In genomic region chr16:30194177-30194925, GRCh38 we compare ENCODE assay signal across 6 cellular contexts. TPM values are rescaled to one million over a fixed set of nuclear protein-coding genes. Genes with fewer than 3 reads are reported as not detected.
DNase-seq lines count a peak whose midpoint lies in the region; ATAC-seq, FAIRE-seq and TF ChIP-seq lines count a peak whose summit lies in the region.
"Not testable (repeated sequence)": the region's sequence is repeated elsewhere in the genome, so short reads cannot be mapped to it uniquely, and the experiment has no call there.

No MANE protein-coding gene starts in this region.

- POLR2A ChIA-PET in HepG2 (lab: Yijun Ruan, JAX) = not testable (repeated sequence)

- TF ChIP-seq EP300 in HepG2 (IDR thresholded peaks at IDR 0.05; ENCODE audit: low read depth in 2 of 2, low read length in 2 of 2); HepG2 (CRISPR knock-in tag; IDR thresholded peaks at IDR 0.05; ENCODE audit: borderline replicate concordance); stomach (IDR thresholded peaks at IDR 0.05): not testable (repeated sequence)

- H3K4me3 ChIP-seq in Loucy (ENCODE audit: low read length, poor library complexity, severe bottlenecking) = peak overlapping the region; percentile 65
- peak overlapping the region; percentile 35 to 67 (median 49) for H3K4me3 ChIP-seq in breast epithelium
- H3K4me3 ChIP-seq in HepG2 (replicated peaks in 1 of 3; ENCODE audit: insufficient read depth in 1 of 3, low read depth in 2 of 3, low read length in 3 of 3) = peak overlapping the region in 2 of 3 experiments; percentile 60 to 71; a peak in 3 of 6 replicates
- peak overlapping the region; percentile 40 to 51 (median 46) for H3K4me3 ChIP-seq in stomach

- not testable (repeated sequence) for H3K4me2 ChIP-seq in Loucy (ENCODE audit: low read depth, low read length, poor library complexity, severe bottlenecking)
- peak overlapping the region; percentile 61 for H3K4me2 ChIP-seq in HepG2 (ENCODE audit: low read depth, low read length)

- CTCF ChIA-PET in HepG2 (lab: Yijun Ruan, JAX; ENCODE audit: low intra/inter-chr PET ratio, low total read pairs) = not testable (repeated sequence)

- DNase-seq in breast epithelium (ENCODE audit: low spot score in 2 of 2); HepG2 (ENCODE audit: low spot score): not testable (repeated sequence)
- peak; percentile 20 for DNase-seq in stomach

- not testable (repeated sequence) for H3K9me2 ChIP-seq in Loucy (replicated peaks; ENCODE audit: low read depth, low read length)

- not testable (repeated sequence) for H3K79me2 ChIP-seq in Loucy (ENCODE audit: insufficient read depth, low read length); HepG2 (ENCODE audit: insufficient read depth, low read length)

- TF ChIP-seq CTCF in Loucy (conservative IDR thresholded peaks at IDR 0.05; ENCODE audit: low read length); breast epithelium (IDR thresholded peaks at IDR 0.05); HepG2 (CRISPR knock-in tag; IDR thresholded peaks at IDR 0.05); stomach (IDR thresholded peaks at IDR 0.05): not testable (repeated sequence)

- intact Hi-C loops in breast epithelium (cut with DNase I; ENCODE audit: low total_unique reads); HepG2 (cut with micrococcal nuclease; ENCODE audit: unreplicated experiment); stomach (cut with DNase I; ENCODE audit: low total_unique reads): not testable (repeated sequence)

- ATAC-seq in GM18867 (IDR thresholded peaks at IDR 0.05; ENCODE audit: unreplicated experiment) (peak; percentile 57), HG02759 (IDR thresholded peaks at IDR 0.05; ENCODE audit: unreplicated experiment) (peak; percentile 64), HepG2 (peak; percentile 84)

- not testable (repeated sequence) for TF ChIP-seq POLR2A in breast epithelium (IDR thresholded peaks at IDR 0.05); HepG2 (IDR thresholded peaks at IDR 0.05; ENCODE audit: insufficient read depth in 1 of 2, low read depth in 2 of 2, low read length in 2 of 2); stomach (IDR thresholded peaks at IDR 0.05)

- H3F3A ChIP-seq in Loucy (ENCODE audit: low read depth) = not testable (repeated sequence)

- not testable (repeated sequence) for H3K4me1 ChIP-seq in Loucy (ENCODE audit: insufficient read depth, low read length, poor library complexity, severe bottlenecking); breast epithelium; HepG2 (ENCODE audit: insufficient read depth, low read length); stomach

- H3K9ac ChIP-seq in Loucy (ENCODE audit: low read depth, low read length, poor library complexity, severe bottlenecking) = not testable (repeated sequence)
- H3K9ac ChIP-seq in HepG2 (ENCODE audit: insufficient read depth, low read depth, low read length) = peak overlapping the region; percentile 29; the same call in 1 of the 2 replicates

- H4K20me1 ChIP-seq in Loucy (ENCODE audit: insufficient read depth, low read length, poor library complexity, severe bottlenecking); HepG2 (ENCODE audit: insufficient read depth, low read length): not testable (repeated sequence)

- H3K27ac ChIP-seq in breast epithelium (peak overlapping the region in 1 of 2 donors; percentile 54), stomach (peak overlapping the region in 3 of 5 donors; percentile 59 to 66 (median 61))
- H3K27ac ChIP-seq in HepG2 (ENCODE audit: extremely low read length, insufficient read depth, low read length) = not testable (repeated sequence)

- in situ Hi-C loops in HepG2 (cut with HindIII; ENCODE audit: extremely low pct_ligation_motif_present, low pct_unique_long_range_greater_than_20kb) = not testable (repeated sequence)

- TSS peak; percentile 96 for BruUV-seq in HepG2 (replicated peaks; lab: Mats Ljungman, UMichigan)

- TF ChIP-seq RAD21 in HepG2 (CRISPR knock-in tag; IDR thresholded peaks at IDR 0.05) = not testable (repeated sequence)

- not testable (repeated sequence) for FAIRE-seq in HepG2 (lab: Jason Lieb, UNC)

- H2AFZ ChIP-seq in Loucy (ENCODE audit: low read length); HepG2 (ENCODE audit: low read length): not testable (repeated sequence)

- not testable (repeated sequence) for H3K36me3 ChIP-seq in Loucy (ENCODE audit: insufficient read depth, low read length); breast epithelium; HepG2 (replicated peaks in 1 of 2; ENCODE audit: control insufficient read depth in 1 of 2, insufficient read depth in 2 of 2, low read length in 2 of 2); stomach

- not testable (repeated sequence) for H3K9me3 ChIP-seq in Loucy (ENCODE audit: insufficient read depth, low read depth, low read length); breast epithelium; HepG2 (ENCODE audit: low read length); stomach

- H3K27me3 ChIP-seq in Loucy (ENCODE audit: insufficient read depth, low read length, poor library complexity, severe bottlenecking); breast epithelium; HepG2 (ENCODE audit: control insufficient read depth in 1 of 2, insufficient read depth in 2 of 2, low read length in 2 of 2); stomach: not testable (repeated sequence)

- WGBS in HepG2 (ENCODE audit: low lambda C conversion rate) = 40% methylated on average over 14 of the region's 60 CpGs
- 1 to 9% (median 3%) methylated on average over 11 to 17 of the region's 60 CpGs; no CpG with 5 or more reads in 1 of the 5 donors for WGBS in stomach, 5 donors

RNA-seq across cellular contexts. Expression of gene SLX1A, which starts 0.7 kb away (rescaled TPM):
- total RNA-seq in breast epithelium (10 to 100 TPM; 27.4 to 59.0 (median 34.7) TPM), HepG2 (2016; rRNA removed; fragmentation: Illumina TruSeq; extraction: Trizol) (13.4 and 37.1 TPM in 2 replicates), stomach (10 to 100 TPM in 3 of 5 donors, 1 to 10 TPM in 2; 2.3 to 86.9 (median 19.0) TPM)
- 16.4 and 16.8 TPM in 2 replicates for total RNA-seq in HepG2 (2016; cell fraction: cytosol; rRNA removed; fragmentation: Illumina TruSeq; extraction: Trizol; ENCODE audit: low read depth)
- 19.5 and 33.4 TPM in 2 replicates for total RNA-seq in HepG2 (2016; cell fraction: insoluble cytoplasmic fraction; rRNA removed; fragmentation: Illumina TruSeq; extraction: Trizol)
- 13.8 and 16.7 TPM in 2 replicates for total RNA-seq in HepG2 (2016; cell fraction: membrane; rRNA removed; fragmentation: Illumina TruSeq; extraction: Trizol)
- 24.9 and 28.6 TPM in 2 replicates for total RNA-seq in HepG2 (2016; cell fraction: nucleus; rRNA removed; fragmentation: Illumina TruSeq; extraction: Trizol)
- polyA plus RNA-seq in HepG2 (2011; rRNA removed) (9.1 and 12.0 TPM in 2 replicates), stomach (10 to 100 TPM; 80.8 to 86.0 (median 84.2) TPM)
- polyA plus RNA-seq in HepG2 (2011; cell fraction: cytosol; rRNA removed) = 9.7 and 26.5 TPM in 2 replicates
- polyA plus RNA-seq in HepG2 (2011; cell fraction: nucleus; rRNA removed) = 98.2 and 122 TPM in 2 replicates
- polyA plus RNA-seq in HepG2 (2012) = 29.1 and 36.0 TPM in 2 replicates
- 10.3 and 14.9 TPM in 2 replicates for polyA plus RNA-seq in HepG2 (2016; cell fraction: cytosol; fragmentation: Illumina TruSeq; extraction: Trizol; ENCODE audit: low read depth)
- polyA plus RNA-seq in HepG2 (2016; cell fraction: insoluble cytoplasmic fraction; fragmentation: Illumina TruSeq; extraction: Trizol; ENCODE audit: low read depth) = 4.6 and 8.2 TPM in 2 replicates
- polyA plus RNA-seq in HepG2 (2016; cell fraction: membrane; fragmentation: Illumina TruSeq; extraction: Trizol; ENCODE audit: low read depth) = 7.4 and 12.1 TPM in 2 replicates
- 65.2 and 67.5 TPM in 2 replicates for polyA plus RNA-seq in HepG2 (2016; cell fraction: nucleus; fragmentation: Illumina TruSeq; extraction: Trizol; ENCODE audit: insufficient read depth, low read depth)
- 5.1 and 5.8 TPM in 2 replicates for polyA minus RNA-seq in HepG2 (2011; rRNA and poly(A)+ RNA removed; ENCODE audit: low replicate concordance)
- 15.7 and 17.4 TPM in 2 replicates for polyA minus RNA-seq in HepG2 (2011; cell fraction: cytosol; rRNA and poly(A)+ RNA removed)
- 26.7 and 31.3 TPM in 2 replicates for polyA minus RNA-seq in HepG2 (2011; cell fraction: nucleus; rRNA and poly(A)+ RNA removed)

RNA-seq across cellular contexts. Expression of gene BOLA2B, which starts 0.9 kb away (rescaled TPM):
- 100 to 1,000 TPM; 125 to 267 (median 258) TPM for total RNA-seq in breast epithelium
- total RNA-seq in HepG2 (2016; rRNA removed; fragmentation: Illumina TruSeq; extraction: Trizol) = 295 and 354 TPM in 2 replicates
- 669 and 995 TPM in 2 replicates for total RNA-seq in HepG2 (2016; cell fraction: cytosol; rRNA removed; fragmentation: Illumina TruSeq; extraction: Trizol; ENCODE audit: low read depth)
- 323 and 362 TPM in 2 replicates for total RNA-seq in HepG2 (2016; cell fraction: insoluble cytoplasmic fraction; rRNA removed; fragmentation: Illumina TruSeq; extraction: Trizol)
- 463 and 614 TPM in 2 replicates for total RNA-seq in HepG2 (2016; cell fraction: membrane; rRNA removed; fragmentation: Illumina TruSeq; extraction: Trizol)
- total RNA-seq in HepG2 (2016; cell fraction: nucleus; rRNA removed; fragmentation: Illumina TruSeq; extraction: Trizol) = 105 and 119 TPM in 2 replicates
- polyA plus RNA-seq in HepG2 (2011; rRNA removed) = 63.8 and 97.0 TPM in 2 replicates
- polyA plus RNA-seq in HepG2 (2011; cell fraction: cytosol; rRNA removed) = 336 and 429 TPM in 2 replicates
- polyA plus RNA-seq in HepG2 (2011; cell fraction: nucleus; rRNA removed) = 218 and 326 TPM in 2 replicates
- polyA plus RNA-seq in HepG2 (2012) = 107 and 139 TPM in 2 replicates
- 602 and 1,024 TPM in 2 replicates for polyA plus RNA-seq in HepG2 (2016; cell fraction: cytosol; fragmentation: Illumina TruSeq; extraction: Trizol; ENCODE audit: low read depth)
- polyA plus RNA-seq in HepG2 (2016; cell fraction: insoluble cytoplasmic fraction; fragmentation: Illumina TruSeq; extraction: Trizol; ENCODE audit: low read depth) = 271 TPM in 2 replicates
- polyA plus RNA-seq in HepG2 (2016; cell fraction: membrane; fragmentation: Illumina TruSeq; extraction: Trizol; ENCODE audit: low read depth) = 365 and 503 TPM in 2 replicates
- 177 and 200 TPM in 2 replicates for polyA plus RNA-seq in HepG2 (2016; cell fraction: nucleus; fragmentation: Illumina TruSeq; extraction: Trizol; ENCODE audit: insufficient read depth, low read depth)
- 100 and 103 TPM in 2 replicates for polyA minus RNA-seq in HepG2 (2011; rRNA and poly(A)+ RNA removed; ENCODE audit: low replicate concordance)
- 30.2 and 37.1 TPM in 2 replicates for polyA minus RNA-seq in HepG2 (2011; cell fraction: cytosol; rRNA and poly(A)+ RNA removed)
- polyA minus RNA-seq in HepG2 (2011; cell fraction: nucleus; rRNA and poly(A)+ RNA removed) = 5.9 and 8.1 TPM in 2 replicates
- total RNA-seq in stomach = 100 to 1,000 TPM in 2 of 5 donors, 10 to 100 TPM in 2, not detected in 1; 21.3 to 415 (median 168) TPM
- 100 to 1,000 TPM; 281 to 322 (median 321) TPM for polyA plus RNA-seq in stomach

RNA-seq across cellular contexts. Expression of gene SULT1A3, which starts 4.7 kb away (rescaled TPM):
- 10 to 100 TPM; 12.3 to 27.0 (median 15.7) TPM for total RNA-seq in breast epithelium
- 20.7 and 28.3 TPM in 2 replicates for total RNA-seq in HepG2 (2016; rRNA removed; fragmentation: Illumina TruSeq; extraction: Trizol)
- total RNA-seq in HepG2 (2016; cell fraction: cytosol; rRNA removed; fragmentation: Illumina TruSeq; extraction: Trizol; ENCODE audit: low read depth) = 31.2 and 41.7 TPM in 2 replicates
- 26.1 and 29.0 TPM in 2 replicates for total RNA-seq in HepG2 (2016; cell fraction: insoluble cytoplasmic fraction; rRNA removed; fragmentation: Illumina TruSeq; extraction: Trizol)
- total RNA-seq in HepG2 (2016; cell fraction: membrane; rRNA removed; fragmentation: Illumina TruSeq; extraction: Trizol) = 40.2 and 51.3 TPM in 2 replicates
- 33.7 and 38.6 TPM in 2 replicates for total RNA-seq in HepG2 (2016; cell fraction: nucleus; rRNA removed; fragmentation: Illumina TruSeq; extraction: Trizol)
- polyA plus RNA-seq in HepG2 (2011; rRNA removed) = 15.4 and 21.0 TPM in 2 replicates
- polyA plus RNA-seq in HepG2 (2011; cell fraction: cytosol; rRNA removed) = 6.9 and 7.9 TPM in 2 replicates
- polyA plus RNA-seq in HepG2 (2011; cell fraction: nucleus; rRNA removed) = 48.9 and 57.0 TPM in 2 replicates
- polyA plus RNA-seq in HepG2 (2012) = 5.8 and 11.3 TPM in 2 replicates
- 22.7 and 37.8 TPM in 2 replicates for polyA plus RNA-seq in HepG2 (2016; cell fraction: cytosol; fragmentation: Illumina TruSeq; extraction: Trizol; ENCODE audit: low read depth)
- 91.2 and 105 TPM in 2 replicates for polyA plus RNA-seq in HepG2 (2016; cell fraction: insoluble cytoplasmic fraction; fragmentation: Illumina TruSeq; extraction: Trizol; ENCODE audit: low read depth)
- 42.3 and 49.8 TPM in 2 replicates for polyA plus RNA-seq in HepG2 (2016; cell fraction: membrane; fragmentation: Illumina TruSeq; extraction: Trizol; ENCODE audit: low read depth)
- polyA plus RNA-seq in HepG2 (2016; cell fraction: nucleus; fragmentation: Illumina TruSeq; extraction: Trizol; ENCODE audit: insufficient read depth, low read depth) = 122 and 125 TPM in 2 replicates
- 17.4 and 22.3 TPM in 2 replicates for polyA minus RNA-seq in HepG2 (2011; rRNA and poly(A)+ RNA removed; ENCODE audit: low replicate concordance)
- 4.7 and 4.8 TPM in 2 replicates for polyA minus RNA-seq in HepG2 (2011; cell fraction: cytosol; rRNA and poly(A)+ RNA removed)
- 13.1 and 14.5 TPM in 2 replicates for polyA minus RNA-seq in HepG2 (2011; cell fraction: nucleus; rRNA and poly(A)+ RNA removed)
- total RNA-seq in stomach = 100 to 1,000 TPM in 1 of 5 donors, 10 to 100 TPM in 3, 1 to 10 TPM in 1; 4.2 to 118 (median 63.6) TPM
- polyA plus RNA-seq in stomach = 10 to 100 TPM; 23.8 to 53.2 (median 42.2) TPM

RNA-seq across cellular contexts. Expression of gene CORO1A, which starts 10.9 kb away (rescaled TPM):
- 10 to 100 TPM; 24.4 to 30.9 (median 24.9) TPM for total RNA-seq in breast epithelium
- 5.4 and 6.5 TPM in 2 replicates for total RNA-seq in HepG2 (2016; rRNA removed; fragmentation: Illumina TruSeq; extraction: Trizol)
- total RNA-seq in HepG2 (2016; cell fraction: cytosol; rRNA removed; fragmentation: Illumina TruSeq; extraction: Trizol; ENCODE audit: low read depth) = 1.5 and 2.3 TPM in 2 replicates
- total RNA-seq in HepG2 (2016; cell fraction: insoluble cytoplasmic fraction; rRNA removed; fragmentation: Illumina TruSeq; extraction: Trizol) = 5.9 and 7.5 TPM in 2 replicates
- 2.0 and 3.3 TPM in 2 replicates for total RNA-seq in HepG2 (2016; cell fraction: membrane; rRNA removed; fragmentation: Illumina TruSeq; extraction: Trizol)
- total RNA-seq in HepG2 (2016; cell fraction: nucleus; rRNA removed; fragmentation: Illumina TruSeq; extraction: Trizol) = 2.5 and 3.5 TPM in 2 replicates
- polyA plus RNA-seq in HepG2 (2011; rRNA removed) = 9.5 and 12.9 TPM in 2 replicates
- polyA plus RNA-seq in HepG2 (2011; cell fraction: cytosol; rRNA removed) = 10.4 and 20.0 TPM in 2 replicates
- 13.6 and 19.0 TPM in 2 replicates for polyA plus RNA-seq in HepG2 (2011; cell fraction: nucleus; rRNA removed)
- 2.5 and 4.0 TPM in 2 replicates for polyA plus RNA-seq in HepG2 (2012)
- 1.6 TPM in 2 replicates for polyA plus RNA-seq in HepG2 (2016; cell fraction: cytosol; fragmentation: Illumina TruSeq; extraction: Trizol; ENCODE audit: low read depth)
- polyA plus RNA-seq in HepG2 (2016; cell fraction: insoluble cytoplasmic fraction; fragmentation: Illumina TruSeq; extraction: Trizol; ENCODE audit: low read depth) = 7.6 and 10.2 TPM in 2 replicates
- polyA plus RNA-seq in HepG2 (2016; cell fraction: membrane; fragmentation: Illumina TruSeq; extraction: Trizol; ENCODE audit: low read depth) = 1.9 and 2.1 TPM in 2 replicates
- polyA plus RNA-seq in HepG2 (2016; cell fraction: nucleus; fragmentation: Illumina TruSeq; extraction: Trizol; ENCODE audit: insufficient read depth, low read depth) = 4.7 and 5.6 TPM in 2 replicates
- 0.94 and 16.6 TPM in 2 replicates for polyA minus RNA-seq in HepG2 (2011; rRNA and poly(A)+ RNA removed; ENCODE audit: low replicate concordance)
- polyA minus RNA-seq in HepG2 (2011; cell fraction: cytosol; rRNA and poly(A)+ RNA removed) = 4.0 and 8.4 TPM in 2 replicates
- 1.5 and 1.8 TPM in 2 replicates for polyA minus RNA-seq in HepG2 (2011; cell fraction: nucleus; rRNA and poly(A)+ RNA removed)
- total RNA-seq in stomach = 10 to 100 TPM; 13.0 to 30.3 (median 18.7) TPM
- polyA plus RNA-seq in stomach = 10 to 100 TPM; 34.2 to 42.5 (median 37.3) TPM

RNA-seq across cellular contexts. Expression of gene NPIPB13, which starts 53.9 kb away (rescaled TPM):
- total RNA-seq in breast epithelium (10 to 100 TPM in 2 of 3 donors, 1 to 10 TPM in 1; 5.9 to 14.0 (median 10.2) TPM), HepG2 (2016; rRNA removed; fragmentation: Illumina TruSeq; extraction: Trizol) (1.00 and 1.3 TPM in 2 replicates), stomach (1 to 10 TPM in 4 of 5 donors, not detected in 1; 1.6 to 6.4 (median 3.0) TPM)
- 1.3 TPM in 1 of 2 replicates, not detected in the other for total RNA-seq in HepG2 (2016; cell fraction: cytosol; rRNA removed; fragmentation: Illumina TruSeq; extraction: Trizol; ENCODE audit: low read depth)
- 2.2 and 2.5 TPM in 2 replicates for total RNA-seq in HepG2 (2016; cell fraction: insoluble cytoplasmic fraction; rRNA removed; fragmentation: Illumina TruSeq; extraction: Trizol)
- 0.28 TPM in 1 of 2 replicates, not detected in the other for total RNA-seq in HepG2 (2016; cell fraction: membrane; rRNA removed; fragmentation: Illumina TruSeq; extraction: Trizol)
- 3.1 and 6.7 TPM in 2 replicates for total RNA-seq in HepG2 (2016; cell fraction: nucleus; rRNA removed; fragmentation: Illumina TruSeq; extraction: Trizol)
- polyA plus RNA-seq in HepG2 (2011; rRNA removed) (2.7 and 4.4 TPM in 2 replicates), stomach (1 to 10 TPM; 1.7 to 5.5 (median 2.6) TPM)
- polyA plus RNA-seq in HepG2 (2011; cell fraction: cytosol; rRNA removed) = 0.26 and 0.66 TPM in 2 replicates
- polyA plus RNA-seq in HepG2 (2011; cell fraction: nucleus; rRNA removed) = 9.6 and 13.2 TPM in 2 replicates
- polyA plus RNA-seq in HepG2 (2012) = 3.7 and 6.1 TPM in 2 replicates
- polyA plus RNA-seq in HepG2 (2016; cell fraction: cytosol; fragmentation: Illumina TruSeq; extraction: Trizol; ENCODE audit: low read depth) = 0.14 and 0.35 TPM in 2 replicates
- polyA plus RNA-seq in HepG2 (2016; cell fraction: insoluble cytoplasmic fraction; fragmentation: Illumina TruSeq; extraction: Trizol; ENCODE audit: low read depth) = 0.33 and 1.6 TPM in 2 replicates
- 0.29 and 0.58 TPM in 2 replicates for polyA plus RNA-seq in HepG2 (2016; cell fraction: membrane; fragmentation: Illumina TruSeq; extraction: Trizol; ENCODE audit: low read depth)
- 25.4 and 35.1 TPM in 2 replicates for polyA plus RNA-seq in HepG2 (2016; cell fraction: nucleus; fragmentation: Illumina TruSeq; extraction: Trizol; ENCODE audit: insufficient read depth, low read depth)
- 17.3 and 19.9 TPM in 2 replicates for polyA minus RNA-seq in HepG2 (2011; rRNA and poly(A)+ RNA removed; ENCODE audit: low replicate concordance)
- polyA minus RNA-seq in HepG2 (2011; cell fraction: cytosol; rRNA and poly(A)+ RNA removed) = not detected in 2 replicates
- 6.7 and 7.3 TPM in 2 replicates for polyA minus RNA-seq in HepG2 (2011; cell fraction: nucleus; rRNA and poly(A)+ RNA removed)
